Comparison of ENCODE assay signal across 1 cellular context in genomic region chr20:62913043-62913630, GRCh38.
TF ChIP-seq lines count a peak whose summit lies in the region.

No MANE protein-coding gene starts in this region.

TF ChIP-seq in HepG2, 621 proteins besides CTCF, POLR2A, EP300 and RAD21 (continued from another document and continues in another):
- TF ChIP-seq, protein P1, sequence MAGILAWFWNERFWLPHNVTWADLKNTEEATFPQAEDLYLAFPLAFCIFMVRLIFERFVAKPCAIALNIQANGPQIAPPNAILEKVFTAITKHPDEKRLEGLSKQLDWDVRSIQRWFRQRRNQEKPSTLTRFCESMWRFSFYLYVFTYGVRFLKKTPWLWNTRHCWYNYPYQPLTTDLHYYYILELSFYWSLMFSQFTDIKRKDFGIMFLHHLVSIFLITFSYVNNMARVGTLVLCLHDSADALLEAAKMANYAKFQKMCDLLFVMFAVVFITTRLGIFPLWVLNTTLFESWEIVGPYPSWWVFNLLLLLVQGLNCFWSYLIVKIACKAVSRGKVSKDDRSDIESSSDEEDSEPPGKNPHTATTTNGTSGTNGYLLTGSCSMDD (CRISPR knock-in tag; IDR thresholded peaks at IDR 0.05), result no peak
- TF ChIP-seq MEF2D (CRISPR knock-in tag; IDR thresholded peaks at IDR 0.05) (no peak), FOXJ3 (CRISPR knock-in tag; IDR thresholded peaks at IDR 0.05; ENCODE audit: borderline replicate concordance) (no peak; the same call in 1 of the 2 replicates), HOMEZ (CRISPR knock-in tag; IDR thresholded peaks at IDR 0.05; ENCODE audit: low read depth) (no peak), KAT7 (CRISPR knock-in tag; IDR thresholded peaks at IDR 0.05; ENCODE audit: borderline replicate concordance) (no peak), ZNF652 (CRISPR knock-in tag; IDR thresholded peaks at IDR 0.05; ENCODE audit: borderline replicate concordance, low read depth) (no peak), CBX1 (IDR thresholded peaks at IDR 0.05; ENCODE audit: low read depth) (no peak), ZNF33B (CRISPR knock-in tag; IDR thresholded peaks at IDR 0.05) (no peak), PAWR (CRISPR knock-in tag; IDR thresholded peaks at IDR 0.05; ENCODE audit: borderline replicate concordance) (no peak), MYC (CRISPR knock-in tag; IDR thresholded peaks at IDR 0.05; ENCODE audit: borderline replicate concordance) (peak; percentile 32; the same call in 1 of the 2 replicates), ATF4 (CRISPR knock-in tag; IDR thresholded peaks at IDR 0.05) (no peak), ZNF256 (CRISPR knock-in tag; conservative IDR thresholded peaks at IDR 0.05) (no peak), MAZ (IDR thresholded peaks at IDR 0.05; ENCODE audit: borderline replicate concordance, low read depth, low read length) (no peak), MAZ (CRISPR knock-in tag; IDR thresholded peaks at IDR 0.05; ENCODE audit: low read depth) (no peak), CCAR2 (optimal IDR thresholded peaks at IDR 0.05; ENCODE audit: low read depth, low read length) (no peak), ZNF574 (CRISPR knock-in tag; IDR thresholded peaks at IDR 0.05) (peak; percentile 76), HOXA7 (CRISPR knock-in tag; IDR thresholded peaks at IDR 0.05) (no peak), ADNP (CRISPR knock-in tag; IDR thresholded peaks at IDR 0.05) (no peak), ZNF839 (CRISPR knock-in tag; IDR thresholded peaks at IDR 0.05; ENCODE audit: borderline replicate concordance) (no peak), ZNF569 (CRISPR knock-in tag; IDR thresholded peaks at IDR 0.05; ENCODE audit: borderline replicate concordance) (no peak), JARID2 (CRISPR knock-in tag; IDR thresholded peaks at IDR 0.05; ENCODE audit: insufficient replicate concordance) (no peak), ZNF7 (CRISPR knock-in tag; IDR thresholded peaks at IDR 0.05) (no peak), ZNF180 (CRISPR knock-in tag; IDR thresholded peaks at IDR 0.05; ENCODE audit: borderline replicate concordance, low read depth) (no peak), SYNCRIP (IDR thresholded peaks at IDR 0.05; ENCODE audit: insufficient read depth, low read depth, low read length) (no peak), HES4 (CRISPR knock-in tag; IDR thresholded peaks at IDR 0.05; ENCODE audit: borderline replicate concordance) (no peak), DZIP1 (CRISPR knock-in tag; IDR thresholded peaks at IDR 0.05) (no peak), ATF7-NPFF (CRISPR knock-in tag; IDR thresholded peaks at IDR 0.05; ENCODE audit: low read depth) (no peak), NRL (CRISPR knock-in tag; IDR thresholded peaks at IDR 0.05; ENCODE audit: borderline replicate concordance) (peak; percentile 39; the same call in 1 of the 2 replicates), TCF7 (IDR thresholded peaks at IDR 0.05; ENCODE audit: low read depth) (0 out of 2 replicates have a peak, but pooled peaks have one; percentile 26), TEAD2 (CRISPR knock-in tag; IDR thresholded peaks at IDR 0.05) (no peak), ZNF749 (CRISPR knock-in tag; IDR thresholded peaks at IDR 0.05; ENCODE audit: borderline replicate concordance) (no peak), SMAD1 (CRISPR knock-in tag; IDR thresholded peaks at IDR 0.05; ENCODE audit: borderline replicate concordance, low read depth) (no peak), ZFP41 (CRISPR knock-in tag; IDR thresholded peaks at IDR 0.05; ENCODE audit: borderline replicate concordance) (no peak), SRF (IDR thresholded peaks at IDR 0.05; ENCODE audit: low read depth, low read length) (no peak), HMGA1 (CRISPR knock-in tag; conservative IDR thresholded peaks at IDR 0.05) (no peak), ZNF562 (CRISPR knock-in tag; IDR thresholded peaks at IDR 0.05; ENCODE audit: borderline replicate concordance) (no peak), TFAP4 (IDR thresholded peaks at IDR 0.05; ENCODE audit: borderline replicate concordance, low read depth) (no peak), MBNL3 (CRISPR knock-in tag; conservative IDR thresholded peaks at IDR 0.05) (no peak)
- TF ChIP-seq, protein P2, sequence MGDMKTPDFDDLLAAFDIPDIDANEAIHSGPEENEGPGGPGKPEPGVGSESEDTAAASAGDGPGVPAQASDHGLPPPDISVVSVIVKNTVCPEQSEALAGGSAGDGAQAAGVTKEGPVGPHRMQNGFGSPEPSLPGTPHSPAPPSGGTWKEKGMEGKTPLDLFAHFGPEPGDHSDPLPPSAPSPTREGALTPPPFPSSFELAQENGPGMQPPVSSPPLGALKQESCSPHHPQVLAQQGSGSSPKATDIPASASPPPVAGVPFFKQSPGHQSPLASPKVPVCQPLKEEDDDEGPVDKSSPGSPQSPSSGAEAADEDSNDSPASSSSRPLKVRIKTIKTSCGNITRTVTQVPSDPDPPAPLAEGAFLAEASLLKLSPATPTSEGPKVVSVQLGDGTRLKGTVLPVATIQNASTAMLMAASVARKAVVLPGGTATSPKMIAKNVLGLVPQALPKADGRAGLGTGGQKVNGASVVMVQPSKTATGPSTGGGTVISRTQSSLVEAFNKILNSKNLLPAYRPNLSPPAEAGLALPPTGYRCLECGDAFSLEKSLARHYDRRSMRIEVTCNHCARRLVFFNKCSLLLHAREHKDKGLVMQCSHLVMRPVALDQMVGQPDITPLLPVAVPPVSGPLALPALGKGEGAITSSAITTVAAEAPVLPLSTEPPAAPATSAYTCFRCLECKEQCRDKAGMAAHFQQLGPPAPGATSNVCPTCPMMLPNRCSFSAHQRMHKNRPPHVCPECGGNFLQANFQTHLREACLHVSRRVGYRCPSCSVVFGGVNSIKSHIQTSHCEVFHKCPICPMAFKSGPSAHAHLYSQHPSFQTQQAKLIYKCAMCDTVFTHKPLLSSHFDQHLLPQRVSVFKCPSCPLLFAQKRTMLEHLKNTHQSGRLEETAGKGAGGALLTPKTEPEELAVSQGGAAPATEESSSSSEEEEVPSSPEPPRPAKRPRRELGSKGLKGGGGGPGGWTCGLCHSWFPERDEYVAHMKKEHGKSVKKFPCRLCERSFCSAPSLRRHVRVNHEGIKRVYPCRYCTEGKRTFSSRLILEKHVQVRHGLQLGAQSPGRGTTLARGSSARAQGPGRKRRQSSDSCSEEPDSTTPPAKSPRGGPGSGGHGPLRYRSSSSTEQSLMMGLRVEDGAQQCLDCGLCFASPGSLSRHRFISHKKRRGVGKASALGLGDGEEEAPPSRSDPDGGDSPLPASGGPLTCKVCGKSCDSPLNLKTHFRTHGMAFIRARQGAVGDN (CRISPR knock-in tag; IDR thresholded peaks at IDR 0.05), result peak; percentile 30; the same call in 1 of the 2 replicates
- TF ChIP-seq, protein P3, sequence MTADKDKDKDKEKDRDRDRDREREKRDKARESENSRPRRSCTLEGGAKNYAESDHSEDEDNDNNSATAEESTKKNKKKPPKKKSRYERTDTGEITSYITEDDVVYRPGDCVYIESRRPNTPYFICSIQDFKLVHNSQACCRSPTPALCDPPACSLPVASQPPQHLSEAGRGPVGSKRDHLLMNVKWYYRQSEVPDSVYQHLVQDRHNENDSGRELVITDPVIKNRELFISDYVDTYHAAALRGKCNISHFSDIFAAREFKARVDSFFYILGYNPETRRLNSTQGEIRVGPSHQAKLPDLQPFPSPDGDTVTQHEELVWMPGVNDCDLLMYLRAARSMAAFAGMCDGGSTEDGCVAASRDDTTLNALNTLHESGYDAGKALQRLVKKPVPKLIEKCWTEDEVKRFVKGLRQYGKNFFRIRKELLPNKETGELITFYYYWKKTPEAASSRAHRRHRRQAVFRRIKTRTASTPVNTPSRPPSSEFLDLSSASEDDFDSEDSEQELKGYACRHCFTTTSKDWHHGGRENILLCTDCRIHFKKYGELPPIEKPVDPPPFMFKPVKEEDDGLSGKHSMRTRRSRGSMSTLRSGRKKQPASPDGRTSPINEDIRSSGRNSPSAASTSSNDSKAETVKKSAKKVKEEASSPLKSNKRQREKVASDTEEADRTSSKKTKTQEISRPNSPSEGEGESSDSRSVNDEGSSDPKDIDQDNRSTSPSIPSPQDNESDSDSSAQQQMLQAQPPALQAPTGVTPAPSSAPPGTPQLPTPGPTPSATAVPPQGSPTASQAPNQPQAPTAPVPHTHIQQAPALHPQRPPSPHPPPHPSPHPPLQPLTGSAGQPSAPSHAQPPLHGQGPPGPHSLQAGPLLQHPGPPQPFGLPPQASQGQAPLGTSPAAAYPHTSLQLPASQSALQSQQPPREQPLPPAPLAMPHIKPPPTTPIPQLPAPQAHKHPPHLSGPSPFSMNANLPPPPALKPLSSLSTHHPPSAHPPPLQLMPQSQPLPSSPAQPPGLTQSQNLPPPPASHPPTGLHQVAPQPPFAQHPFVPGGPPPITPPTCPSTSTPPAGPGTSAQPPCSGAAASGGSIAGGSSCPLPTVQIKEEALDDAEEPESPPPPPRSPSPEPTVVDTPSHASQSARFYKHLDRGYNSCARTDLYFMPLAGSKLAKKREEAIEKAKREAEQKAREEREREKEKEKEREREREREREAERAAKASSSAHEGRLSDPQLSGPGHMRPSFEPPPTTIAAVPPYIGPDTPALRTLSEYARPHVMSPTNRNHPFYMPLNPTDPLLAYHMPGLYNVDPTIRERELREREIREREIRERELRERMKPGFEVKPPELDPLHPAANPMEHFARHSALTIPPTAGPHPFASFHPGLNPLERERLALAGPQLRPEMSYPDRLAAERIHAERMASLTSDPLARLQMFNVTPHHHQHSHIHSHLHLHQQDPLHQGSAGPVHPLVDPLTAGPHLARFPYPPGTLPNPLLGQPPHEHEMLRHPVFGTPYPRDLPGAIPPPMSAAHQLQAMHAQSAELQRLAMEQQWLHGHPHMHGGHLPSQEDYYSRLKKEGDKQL (CRISPR knock-in tag; IDR thresholded peaks at IDR 0.05; ENCODE audit: low read depth), result no peak
- TF ChIP-seq, protein P4, sequence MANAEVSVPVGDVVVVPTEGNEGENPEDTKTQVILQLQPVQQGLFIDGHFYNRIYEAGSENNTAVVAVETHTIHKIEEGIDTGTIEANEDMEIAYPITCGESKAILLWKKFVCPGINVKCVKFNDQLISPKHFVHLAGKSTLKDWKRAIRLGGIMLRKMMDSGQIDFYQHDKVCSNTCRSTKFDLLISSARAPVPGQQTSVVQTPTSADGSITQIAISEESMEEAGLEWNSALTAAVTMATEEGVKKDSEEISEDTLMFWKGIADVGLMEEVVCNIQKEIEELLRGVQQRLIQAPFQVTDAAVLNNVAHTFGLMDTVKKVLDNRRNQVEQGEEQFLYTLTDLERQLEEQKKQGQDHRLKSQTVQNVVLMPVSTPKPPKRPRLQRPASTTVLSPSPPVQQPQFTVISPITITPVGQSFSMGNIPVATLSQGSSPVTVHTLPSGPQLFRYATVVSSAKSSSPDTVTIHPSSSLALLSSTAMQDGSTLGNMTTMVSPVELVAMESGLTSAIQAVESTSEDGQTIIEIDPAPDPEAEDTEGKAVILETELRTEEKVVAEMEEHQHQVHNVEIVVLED (CRISPR knock-in tag; IDR thresholded peaks at IDR 0.05; ENCODE audit: borderline replicate concordance), result no peak
